1 cellular context compared by ENCODE assay signal in genomic region chr19:40360020-40360686, GRCh38.
TF ChIP-seq lines count a peak whose summit lies in the region.

No MANE protein-coding gene starts in this region.

TF ChIP-seq in HEK293, 187 proteins besides CTCF, POLR2A, EP300 and RAD21 (continued from another document):
- TF ChIP-seq, protein P1, sequence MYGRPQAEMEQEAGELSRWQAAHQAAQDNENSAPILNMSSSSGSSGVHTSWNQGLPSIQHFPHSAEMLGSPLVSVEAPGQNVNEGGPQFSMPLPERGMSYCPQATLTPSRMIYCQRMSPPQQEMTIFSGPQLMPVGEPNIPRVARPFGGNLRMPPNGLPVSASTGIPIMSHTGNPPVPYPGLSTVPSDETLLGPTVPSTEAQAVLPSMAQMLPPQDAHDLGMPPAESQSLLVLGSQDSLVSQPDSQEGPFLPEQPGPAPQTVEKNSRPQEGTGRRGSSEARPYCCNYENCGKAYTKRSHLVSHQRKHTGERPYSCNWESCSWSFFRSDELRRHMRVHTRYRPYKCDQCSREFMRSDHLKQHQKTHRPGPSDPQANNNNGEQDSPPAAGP (tag by site-specific recombination; IDR thresholded peaks at IDR 0.05), result peak; percentile 77
- TF ChIP-seq ZNF791 (tag by site-specific recombination; IDR thresholded peaks at IDR 0.05) (0 out of 2 replicates have a peak, but pooled peaks have one; percentile 13), ZBTB7A (tag by site-specific recombination; IDR thresholded peaks at IDR 0.05; ENCODE audit: low read depth) (peak; percentile 37; the same call in 1 of the 2 replicates), ZNF600 (tag by site-specific recombination; IDR thresholded peaks at IDR 0.05) (peak; percentile 48; the same call in 1 of the 2 replicates), KLF7 (tag by site-specific recombination; IDR thresholded peaks at IDR 0.05; ENCODE audit: borderline replicate concordance) (peak; percentile 51; the same call in 1 of the 2 replicates), ZNF335 (tag by site-specific recombination; conservative IDR thresholded peaks at IDR 0.05) (no peak), KLF1 (tag by site-specific recombination; IDR thresholded peaks at IDR 0.05) (peak; percentile 99), ZNF76 (tag by site-specific recombination; IDR thresholded peaks at IDR 0.05; ENCODE audit: borderline replicate concordance, low read depth) (no peak), ZBTB48 (tag by site-specific recombination; IDR thresholded peaks at IDR 0.05) (peak; percentile 25; the same call in 1 of the 2 replicates), ZNF664 (tag by site-specific recombination; IDR thresholded peaks at IDR 0.05) (no peak), ZBTB21 (tag by site-specific recombination; IDR thresholded peaks at IDR 0.05) (0 out of 2 replicates have a peak, but pooled peaks have one; percentile 35)
- TF ChIP-seq, protein P2, sequence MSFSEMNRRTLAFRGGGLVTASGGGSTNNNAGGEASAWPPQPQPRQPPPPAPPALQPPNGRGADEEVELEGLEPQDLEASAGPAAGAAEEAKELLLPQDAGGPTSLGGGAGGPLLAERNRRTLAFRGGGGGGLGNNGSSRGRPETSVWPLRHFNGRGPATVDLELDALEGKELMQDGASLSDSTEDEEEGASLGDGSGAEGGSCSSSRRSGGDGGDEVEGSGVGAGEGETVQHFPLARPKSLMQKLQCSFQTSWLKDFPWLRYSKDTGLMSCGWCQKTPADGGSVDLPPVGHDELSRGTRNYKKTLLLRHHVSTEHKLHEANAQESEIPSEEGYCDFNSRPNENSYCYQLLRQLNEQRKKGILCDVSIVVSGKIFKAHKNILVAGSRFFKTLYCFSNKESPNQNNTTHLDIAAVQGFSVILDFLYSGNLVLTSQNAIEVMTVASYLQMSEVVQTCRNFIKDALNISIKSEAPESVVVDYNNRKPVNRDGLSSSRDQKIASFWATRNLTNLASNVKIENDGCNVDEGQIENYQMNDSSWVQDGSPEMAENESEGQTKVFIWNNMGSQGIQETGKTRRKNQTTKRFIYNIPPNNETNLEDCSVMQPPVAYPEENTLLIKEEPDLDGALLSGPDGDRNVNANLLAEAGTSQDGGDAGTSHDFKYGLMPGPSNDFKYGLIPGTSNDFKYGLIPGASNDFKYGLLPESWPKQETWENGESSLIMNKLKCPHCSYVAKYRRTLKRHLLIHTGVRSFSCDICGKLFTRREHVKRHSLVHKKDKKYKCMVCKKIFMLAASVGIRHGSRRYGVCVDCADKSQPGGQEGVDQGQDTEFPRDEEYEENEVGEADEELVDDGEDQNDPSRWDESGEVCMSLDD (tag by site-specific recombination; IDR thresholded peaks at IDR 0.05), result peak; percentile 56; the same call in 1 of the 2 replicates
